Comparison of ENCODE assay signal across 8 cellular contexts in genomic region chr18:22155584-22155983, GRCh38.
"Had no signal": no experiment of that assay in that cellular context is flagged by ENCODE, and none has a peak within 500 bp of the region (broad histone marks: within the 10 kb centered on the region; RNA-seq: fewer than 3 reads in every experiment).

No MANE protein-coding gene starts in this region.

- DNase-seq: GDM1, GF-D8 had no signal

- ATAC-seq: GM12878 had no signal

- H3K4me3 ChIP-seq: GM12878 had no signal

- FAIRE-seq: G401.6, GM12878, GM12891, GM12892, GM18507, GM19239 had no signal
